Comparison of ENCODE assay signal across 9 cellular contexts in genomic region chr10:110005716-110006115, GRCh38. TPM values are rescaled to one million over a fixed set of nuclear protein-coding genes. Genes with fewer than 3 reads are reported as not detected.
DNase-seq lines count a peak whose midpoint lies in the region; ATAC-seq lines count a peak whose summit lies in the region.
"Had no signal": no experiment of that assay in that cellular context is flagged by ENCODE, and none has a peak within 500 bp of the region (broad histone marks: within the 10 kb centered on the region; RNA-seq: fewer than 3 reads in every experiment).

No MANE protein-coding gene starts in this region.

- no peaks in the 10 kb centered on the region for H3K27me3 Mint-ChIP-seq in natural killer cell treated with Interleukin-12 subunit alpha and Interleukin-12 subunit beta and Interleukin-15 and Interleukin-18, amount 100 ng/mL, for 72 hours
- H3K27me3 Mint-ChIP-seq: central memory CD8-positive, alpha-beta T cell had no signal

- peaks cover 17% of the 10 kb centered on the region for H3K4me1 ChIP-seq in mesodermal cell (ENCODE audit: control insufficient read depth, insufficient read depth, low read length, poor library complexity, severe bottlenecking)

- H3K27me3 ChIP-seq in MG63 = no peaks in the 10 kb centered on the region

- no peaks in the 10 kb centered on the region for H3K36me3 Mint-ChIP-seq in natural killer cell treated with Interleukin-12 subunit alpha and Interleukin-12 subunit beta and Interleukin-15 and Interleukin-18, amount 100 ng/mL, for 72 hours

- 28% methylated on average over 6 of the region's 8 CpGs; no CpG with 5 or more reads in 1 of the 2 experiments for WGBS in mesodermal cell (ENCODE audit: insufficient coverage in 2 of 2), 2 experiments

- H3K36me3 ChIP-seq in MG63 (no peaks in the 10 kb centered on the region), mesodermal cell (ENCODE audit: control insufficient read depth, insufficient read depth, low read length) (no peaks in the 10 kb centered on the region)

- H3K4me3 ChIP-seq in MG63 (no peak overlapping the region), mesodermal cell (ENCODE audit: extremely low read depth, insufficient read depth, low read length, poor library complexity, severe bottlenecking) (peak overlapping the region; percentile 91)

- H3K9me3 Mint-ChIP-seq in natural killer cell treated with Interleukin-12 subunit alpha and Interleukin-12 subunit beta and Interleukin-15 and Interleukin-18, amount 100 ng/mL, for 72 hours = no peaks in the 10 kb centered on the region
- H3K9me3 Mint-ChIP-seq: central memory CD8-positive, alpha-beta T cell had no signal

- peak overlapping the region; percentile 97 for H3K27ac ChIP-seq in mesodermal cell (ENCODE audit: low read depth, low read length, severe bottlenecking)

- no peak for ATAC-seq in natural killer cell treated with Interleukin-12 subunit alpha and Interleukin-12 subunit beta and Interleukin-15 and Interleukin-18, amount 100 ng/mL, for 72 hours
- no peak for ATAC-seq in GM21529 (IDR thresholded peaks at IDR 0.05; ENCODE audit: unreplicated experiment)

- peaks cover 19 to 22% of the 10 kb centered on the region in 2 donors for H3K4me1 Mint-ChIP-seq in natural killer cell treated with Interleukin-12 subunit alpha and Interleukin-12 subunit beta and Interleukin-15 and Interleukin-18, amount 100 ng/mL, for 72 hours (ENCODE audit: low read depth in 2 of 2)

- no peak overlapping the region for H3K4me3 Mint-ChIP-seq in natural killer cell treated with Interleukin-12 subunit alpha and Interleukin-12 subunit beta and Interleukin-15 and Interleukin-18, amount 100 ng/mL, for 72 hours
- H3K4me3 Mint-ChIP-seq: central memory CD8-positive, alpha-beta T cell had no signal

- H3K27ac Mint-ChIP-seq in natural killer cell treated with Interleukin-12 subunit alpha and Interleukin-12 subunit beta and Interleukin-15 and Interleukin-18, amount 100 ng/mL, for 72 hours = no peak overlapping the region

- peak; percentile 62 for DNase-seq in AG20443 (ENCODE audit: low spot score)
- DNase-seq in MG63 = peak; percentile 23
- DNase-seq in dedifferentiated amniotic fluid mesenchymal stem cell (ENCODE audit: extremely low spot score) = peak; percentile 74
- no peak for DNase-seq in NCI-H2196 (lab: John Stamatoyannopoulos, UW; ENCODE audit: unreplicated experiment)
- DNase-seq in natural killer cell treated with Interleukin-12 subunit alpha and Interleukin-12 subunit beta and Interleukin-15 and Interleukin-18, amount 100 ng/mL, for 72 hours (ENCODE audit: low spot score) = no peak
- DNase-seq in 8988T = no peak

- H3K9me3 ChIP-seq in MG63 (no peaks in the 10 kb centered on the region), mesodermal cell (ENCODE audit: control insufficient read depth, low read length) (no peaks in the 10 kb centered on the region)

RNA-seq across cellular contexts. Expression of gene ADD3, which starts 2.1 kb away (rescaled TPM):
- total RNA-seq in MG63 (2014; rRNA removed; shearing (Covaris generic); ENCODE audit: low replicate concordance) = 14.1 and 40.2 TPM in 2 replicates
- polyA plus RNA-seq in mesodermal cell (2013, experiment 1 of 2) = 124 TPM
- 155 TPM for polyA plus RNA-seq in mesodermal cell (2013, experiment 2 of 2)
- total RNA-seq in natural killer cell treated with Interleukin-12 subunit alpha and Interleukin-12 subunit beta and Interleukin-15 and Interleukin-18, amount 100 ng/mL, for 72 hours = 10 to 100 TPM; 44.0 to 81.5 TPM

Comparison
In these comparisons a context has a peak if more than half of its experiments do, and no peak if none do; other contexts are left out.
1. DNase-seq: peak in AG20443 (single experiment), MG63 (single experiment) and dedifferentiated amniotic fluid mesenchymal stem cell (single experiment); none in NCI-H2196 (single experiment), natural killer cell treated with Interleukin-12 subunit alpha and Interleukin-12 subunit beta and Interleukin-15 and Interleukin-18, amount 100 ng/mL, for 72 hours (single experiment) and 8988T (single experiment).